In the genomic region with DNA sequence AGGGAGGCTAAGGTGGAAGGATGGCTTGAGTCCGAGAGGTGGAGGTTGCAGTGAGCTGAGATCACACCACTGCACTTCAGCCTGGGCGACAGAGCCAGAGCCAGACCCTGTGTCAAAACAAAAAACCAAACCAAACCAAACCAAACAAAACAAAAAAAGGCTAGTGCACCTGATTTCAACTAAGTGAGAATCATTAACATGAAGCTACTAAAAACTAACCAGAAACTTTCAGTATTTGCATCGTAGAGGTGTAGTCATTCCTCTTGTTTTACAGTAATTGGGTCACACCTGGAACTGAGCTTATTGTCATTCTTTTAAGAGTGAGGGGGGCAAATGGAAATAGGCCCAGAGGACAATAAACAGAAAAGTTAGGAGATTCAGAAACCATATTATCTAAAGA, we compare ENCODE assay signal across 11 cellular contexts. TPM values are rescaled to one million over a fixed set of nuclear protein-coding genes. Genes with fewer than 3 reads are reported as not detected.
DNase-seq lines count a peak whose midpoint lies in the region; ATAC-seq, FAIRE-seq and TF ChIP-seq lines count a peak whose summit lies in the region.
"Had no signal": no experiment of that assay in that cellular context is flagged by ENCODE, and none has a peak within 500 bp of the region (broad histone marks: within the 10 kb centered on the region; RNA-seq: fewer than 3 reads in every experiment).

No MANE protein-coding gene starts in this region.

- intact Hi-C loops in upper lobe of right lung (cut with DNase I): no loop called here

- POLR2A ChIA-PET in T-cell (lab: Charles Lee): no interaction called here

- H3K27ac ChIP-seq in upper lobe of right lung: no peak overlapping the region

- H3K4me3 Mint-ChIP-seq in T-cell: no peak overlapping the region
- H3K4me3 Mint-ChIP-seq: activated CD4-positive, alpha-beta T cell treated with anti-CD3 and anti-CD28 coated beads, Interleukin-2, amount 10 ng/mL, durations not matched to agents 7 days and 5 days had no signal

- H3K27me3 Mint-ChIP-seq in T-cell: no peaks in the 10 kb centered on the region
- H3K27me3 Mint-ChIP-seq: activated CD4-positive, alpha-beta T cell treated with anti-CD3 and anti-CD28 coated beads, Interleukin-2, amount 10 ng/mL, durations not matched to agents 7 days and 5 days had no signal

- H3K4me1 Mint-ChIP-seq in T-cell: peaks cover 58 to 74% (median 63%) of the 10 kb centered on the region in 3 donors

- CTCF ChIA-PET in T-cell (lab: Charles Lee): interaction anchor here (0.6 to 2.2 kb wide), 5 partner anchors 39 to 144 kb away, joined by 3 to 9 read pairs (median 3); no protein-coding TSS in a partner anchor

- peak overlapping the region; percentile 32 to 79 for H3K27ac Mint-ChIP-seq in T-cell
- H3K27ac Mint-ChIP-seq: activated CD4-positive, alpha-beta T cell treated with anti-CD3 and anti-CD28 coated beads, Interleukin-2, amount 10 ng/mL, durations not matched to agents 7 days and 5 days had no signal

- H3K4me1 ChIP-seq in upper lobe of right lung: peaks cover 3% of the 10 kb centered on the region

- no peaks in the 10 kb centered on the region for H3K36me3 ChIP-seq in upper lobe of right lung

- H3K4me3 ChIP-seq in upper lobe of right lung: no peak overlapping the region

- no peak for TF ChIP-seq POLR2A in GM12892 (IDR thresholded peaks at IDR 0.05; ENCODE audit: low read depth, low read length)

- no peaks in the 10 kb centered on the region for H3K9me3 Mint-ChIP-seq in T-cell
- H3K9me3 Mint-ChIP-seq: activated CD4-positive, alpha-beta T cell treated with anti-CD3 and anti-CD28 coated beads, Interleukin-2, amount 10 ng/mL, durations not matched to agents 7 days and 5 days had no signal

- no peaks in the 10 kb centered on the region for H3K27me3 ChIP-seq in upper lobe of right lung

- H3K9me3 ChIP-seq in upper lobe of right lung: no peaks in the 10 kb centered on the region

- ATAC-seq in GM19351 (IDR thresholded peaks at IDR 0.05; ENCODE audit: unreplicated experiment) (peak; percentile 61), HG02943 (IDR thresholded peaks at IDR 0.05; ENCODE audit: low read depth, unreplicated experiment) (peak; percentile 65), T-cell (replicated peaks in 1 of 4) (no peak), upper lobe of right lung (no peak)

- no peak for TF ChIP-seq CTCF in upper lobe of right lung (IDR thresholded peaks at IDR 0.05)

- no peak for DNase-seq in GM12892 (ENCODE audit: insufficient read length)
- DNase-seq in T-cell: no peak
- DNase-seq in NCI-H748 (lab: John Stamatoyannopoulos, UW; ENCODE audit: unreplicated experiment): no peak
- DNase-seq in NCI-H1436 (lab: John Stamatoyannopoulos, UW): no peak
- DNase-seq in activated CD8-positive, alpha-beta memory T cell treated with anti-CD3 and anti-CD28 coated beads, Interleukin-2, amount 50 U/mL, for 48 hours: no peak
- DNase-seq in upper lobe of right lung: no peak
- DNase-seq: activated CD4-positive, alpha-beta T cell treated with anti-CD3 and anti-CD28 coated beads, Interleukin-2, amount 10 ng/mL, durations not matched to agents 7 days and 5 days; DMS53; NCI-H526 treated with DMSO at 0.1 percent for 48 hours had no signal

- peak; percentile 57 for FAIRE-seq in GM12892 (lab: Jason Lieb, UNC)

- peaks cover 45% of the 10 kb centered on the region for H3K36me3 Mint-ChIP-seq in T-cell

RNA-seq across cellular contexts. Expression of a gene that starts 58.5 kb away (rescaled TPM):
- 127 TPM for polyA plus RNA-seq in GM12892 (2012; ENCODE audit: missing spikeins)
- total RNA-seq in T-cell (100 to 1,000 TPM; 148 to 237 (median 212) TPM), upper lobe of right lung (116 TPM)

Comparison
In these comparisons a context has a peak if more than half of its experiments do, and no peak if none do; other contexts are left out.
1. ATAC-seq: peak in GM19351 (single experiment) and HG02943 (single experiment); none in T-cell (0 of 4) and upper lobe of right lung (single experiment).